Comparison of ENCODE assay signal across 18 cellular contexts in the genomic region with DNA sequence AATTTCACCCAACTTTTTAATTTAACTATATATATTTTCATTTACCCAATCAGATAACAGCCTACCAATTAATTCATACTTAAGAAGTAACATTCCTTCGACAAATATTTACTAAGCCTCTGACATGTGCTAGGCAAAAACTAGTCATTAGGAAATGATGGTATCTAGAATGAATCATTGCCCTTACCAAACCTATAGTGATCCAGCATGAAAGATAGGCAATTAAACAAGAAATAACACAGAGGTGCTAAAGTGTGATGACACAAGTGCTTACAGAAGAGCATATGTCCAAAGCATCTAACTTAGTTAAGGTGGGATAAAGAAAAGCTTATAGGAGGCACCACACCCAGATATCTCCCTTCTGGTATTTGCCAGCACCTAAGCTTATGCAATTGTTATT.
DNase-seq lines count a peak whose midpoint lies in the region; ATAC-seq, FAIRE-seq and TF ChIP-seq lines count a peak whose summit lies in the region.
"Had no signal": no experiment of that assay in that cellular context is flagged by ENCODE, and none has a peak within 500 bp of the region (broad histone marks: within the 10 kb centered on the region; RNA-seq: fewer than 3 reads in every experiment).

No MANE protein-coding gene starts in this region.

- intact Hi-C loops in endothelial cell of umbilical vein (cut with micrococcal nuclease) = no loop called here
- intact Hi-C loops in HepG2 (cut with micrococcal nuclease; ENCODE audit: unreplicated experiment) = no loop called here

- H3K9me1 ChIP-seq in endothelial cell of umbilical vein (replicated peaks; ENCODE audit: control insufficient read depth, extremely low read depth, insufficient read depth, low read length) = no peaks in the 10 kb centered on the region

- in situ Hi-C loops in HepG2 (cut with HindIII; ENCODE audit: extremely low pct_ligation_motif_present, low pct_unique_long_range_greater_than_20kb) = no loop called here

- H3K27ac Mint-ChIP-seq in chondrocyte (ENCODE audit: unreplicated experiment) = no peak overlapping the region

- no peaks in the 10 kb centered on the region for H3K79me2 ChIP-seq in endothelial cell of umbilical vein (ENCODE audit: control insufficient read depth, insufficient read depth, low read length)
- no peaks in the 10 kb centered on the region for H3K79me2 ChIP-seq in HepG2 (ENCODE audit: insufficient read depth, low read length)

- POLR2A ChIA-PET in endothelial cell of umbilical vein (lab: Charles Lee) (no interaction called here), HepG2 (lab: Yijun Ruan, JAX) (no interaction called here)

- ATAC-seq in HG03175 (IDR thresholded peaks at IDR 0.05; ENCODE audit: unreplicated experiment) (no peak), HepG2 (no peak)
- ATAC-seq: GM12878 had no signal

- DNase-seq in HCEC 1CT (peak; percentile 48), NCI-H82 (lab: John Stamatoyannopoulos, UW) (peak; percentile 96), endothelial cell of umbilical vein (ENCODE audit: low read depth, low spot score) (peak; percentile 70), renal cortical epithelial cell (ENCODE audit: low read depth) (peak; percentile 41), chondrocyte (ENCODE audit: low spot score) (no peak), HepG2 (ENCODE audit: low spot score) (no peak)
- DNase-seq: KG1, NCI-H1092, NCI-H187, NCI-H748 treated with DMSO at 0.1 percent for 48 hours, Peyer's patch, SHP77 treated with DMSO at 0.1 percent for 48 hours had no signal

- no peak overlapping the region for H3K4me3 ChIP-seq in endothelial cell of umbilical vein (replicated peaks in 1 of 3; ENCODE audit: insufficient read depth in 1 of 3, low read depth in 1 of 3, low read length in 3 of 3)
- H3K4me3 ChIP-seq in HepG2 (replicated peaks in 1 of 3; ENCODE audit: insufficient read depth in 1 of 3, low read depth in 2 of 3, low read length in 3 of 3) = no peak overlapping the region
- H3K4me3 ChIP-seq: BLaER1 treated with 17β-estradiol and CSF1 and Interleukin-3, amounts not matched to agents 10 nM and 100 nM; GM12878; HAP-1; Peyer's patch had no signal

- no peaks in the 10 kb centered on the region for H3K9me3 Mint-ChIP-seq in chondrocyte (ENCODE audit: low read depth)

- no peak overlapping the region for H3K4me2 ChIP-seq in endothelial cell of umbilical vein (ENCODE audit: insufficient read depth, low read length)
- no peak overlapping the region for H3K4me2 ChIP-seq in HepG2 (ENCODE audit: low read depth, low read length)
- H3K4me2 ChIP-seq: BLaER1 treated with 17β-estradiol and CSF1 and Interleukin-3, amounts not matched to agents 10 nM and 100 nM had no signal

- CTCF ChIA-PET in endothelial cell of umbilical vein (lab: Charles Lee) = no interaction called here
- CTCF ChIA-PET in HepG2 (lab: Yijun Ruan, JAX; ENCODE audit: low intra/inter-chr PET ratio, low total read pairs) = no interaction called here

- H3K4me3 Mint-ChIP-seq in chondrocyte (ENCODE audit: unreplicated experiment) = no peak overlapping the region

- no peak for TF ChIP-seq POLR2A in endothelial cell of umbilical vein (IDR thresholded peaks at IDR 0.05; ENCODE audit: low read depth, low read length)
- TF ChIP-seq POLR2A in HepG2 (IDR thresholded peaks at IDR 0.05; ENCODE audit: insufficient read depth in 1 of 2, low read depth in 2 of 2, low read length in 2 of 2) = no peak

- H3K36me3 ChIP-seq in endothelial cell of umbilical vein (ENCODE audit: control insufficient read depth in 2 of 2, extremely low read depth in 1 of 2, insufficient read depth in 2 of 2, low read length in 2 of 2) (no peaks in the 10 kb centered on the region), HepG2 (replicated peaks in 1 of 2; ENCODE audit: control insufficient read depth in 1 of 2, insufficient read depth in 2 of 2, low read length in 2 of 2) (no peaks in the 10 kb centered on the region)
- H3K36me3 ChIP-seq: BLaER1 treated with 17β-estradiol and CSF1 and Interleukin-3, amounts not matched to agents 10 nM and 100 nM; HAP-1; Peyer's patch had no signal

- H3K4me1 Mint-ChIP-seq in chondrocyte (ENCODE audit: low read depth) = peaks cover 11% of the 10 kb centered on the region

- TF ChIP-seq EP300 in HepG2 (IDR thresholded peaks at IDR 0.05; ENCODE audit: low read depth in 2 of 2, low read length in 2 of 2) = no peak
- TF ChIP-seq EP300 in HepG2 (CRISPR knock-in tag; IDR thresholded peaks at IDR 0.05; ENCODE audit: borderline replicate concordance) = no peak

- no peaks in the 10 kb centered on the region for H3K27me3 Mint-ChIP-seq in chondrocyte (ENCODE audit: low read depth)

- no peak for FAIRE-seq in endothelial cell of umbilical vein (lab: Jason Lieb, UNC)
- no peak for FAIRE-seq in HepG2 (lab: Jason Lieb, UNC)
- FAIRE-seq: GM12878, GM18507 had no signal

- H2AFZ ChIP-seq in endothelial cell of umbilical vein (ENCODE audit: low read depth, low read length) = no peak overlapping the region
- H2AFZ ChIP-seq in HepG2 (ENCODE audit: low read length) = no peak overlapping the region

- BruUV-seq in endothelial cell of umbilical vein (replicated peaks; lab: Mats Ljungman, UMichigan) = no TSS peak
- no TSS peak for BruUV-seq in HepG2 (replicated peaks; lab: Mats Ljungman, UMichigan)

- no peak for TF ChIP-seq RAD21 in HepG2 (CRISPR knock-in tag; IDR thresholded peaks at IDR 0.05)

- no peaks in the 10 kb centered on the region for H3K36me3 Mint-ChIP-seq in chondrocyte (ENCODE audit: low read depth)

- dilution Hi-C loops in endothelial cell of umbilical vein (cut with MboI; ENCODE audit: extremely low pct_ligation_motif_present, low sequenced_read_pairs) = no loop called here

- WGBS in HepG2 (ENCODE audit: low lambda C conversion rate) = 48% methylated on average over 1 of the region's 1 CpG

- H3K4me1 ChIP-seq in endothelial cell of umbilical vein (ENCODE audit: control insufficient read depth, extremely low read depth, insufficient read depth, low read length) = peaks cover 48% of the 10 kb centered on the region
- no peaks in the 10 kb centered on the region for H3K4me1 ChIP-seq in HepG2 (ENCODE audit: insufficient read depth, low read length)
- H3K4me1 ChIP-seq: BLaER1 treated with 17β-estradiol and CSF1 and Interleukin-3, amounts not matched to agents 10 nM and 100 nM; Peyer's patch had no signal

- H3K9me3 ChIP-seq in endothelial cell of umbilical vein (replicated peaks; ENCODE audit: control insufficient read depth, insufficient read depth, low read length) (no peaks in the 10 kb centered on the region), HepG2 (ENCODE audit: low read length) (no peaks in the 10 kb centered on the region)
- H3K9me3 ChIP-seq: BLaER1 treated with 17β-estradiol and CSF1 and Interleukin-3, amounts not matched to agents 10 nM and 100 nM; HAP-1; Peyer's patch had no signal

- H3K27me3 ChIP-seq in endothelial cell of umbilical vein (ENCODE audit: control insufficient read depth in 2 of 2, insufficient read depth in 2 of 2, low read length in 2 of 2) = no peaks in the 10 kb centered on the region
- H3K27me3 ChIP-seq in HepG2 (ENCODE audit: control insufficient read depth in 1 of 2, insufficient read depth in 2 of 2, low read length in 2 of 2) = no peaks in the 10 kb centered on the region
- H3K27me3 ChIP-seq: BLaER1 treated with 17β-estradiol and CSF1 and Interleukin-3, amounts not matched to agents 10 nM and 100 nM; Peyer's patch had no signal

- H3K9ac ChIP-seq in endothelial cell of umbilical vein (replicated peaks; ENCODE audit: extremely low read depth, insufficient read depth, low read length) (no peak overlapping the region), HepG2 (ENCODE audit: insufficient read depth, low read depth, low read length) (no peak overlapping the region)
- H3K9ac ChIP-seq: BLaER1 treated with 17β-estradiol and CSF1 and Interleukin-3, amounts not matched to agents 10 nM and 100 nM had no signal

- H3K27ac ChIP-seq in endothelial cell of umbilical vein (ENCODE audit: insufficient read depth, low read depth, low read length) (peak overlapping the region; percentile 34), HepG2 (ENCODE audit: extremely low read length, insufficient read depth, low read length) (no peak overlapping the region)
- H3K27ac ChIP-seq: BLaER1 treated with 17β-estradiol and CSF1 and Interleukin-3, amounts not matched to agents 10 nM and 100 nM; HL-60; Peyer's patch had no signal

- no peaks in the 10 kb centered on the region for H4K20me1 ChIP-seq in endothelial cell of umbilical vein (replicated peaks; ENCODE audit: control insufficient read depth, extremely low read depth, insufficient read depth, low read length)
- H4K20me1 ChIP-seq in HepG2 (ENCODE audit: insufficient read depth, low read length) = no peaks in the 10 kb centered on the region
- H4K20me1 ChIP-seq: BLaER1 treated with 17β-estradiol and CSF1 and Interleukin-3, amounts not matched to agents 10 nM and 100 nM had no signal

- TF ChIP-seq CTCF in endothelial cell of umbilical vein (IDR thresholded peaks at IDR 0.05; ENCODE audit: extremely low read depth in 1 of 2, insufficient read depth in 1 of 2, low read depth in 1 of 2, low read length in 2 of 2) (no peak), chondrocyte (IDR thresholded peaks at IDR 0.05) (no peak), HepG2 (CRISPR knock-in tag; IDR thresholded peaks at IDR 0.05) (no peak)

TF ChIP-seq in endothelial cell of umbilical vein, 7 proteins besides CTCF, POLR2A, EP300 and RAD21 (continues in another document):
- TF ChIP-seq FOS (IDR thresholded peaks at IDR 0.05; ENCODE audit: borderline replicate concordance, insufficient read depth, low read length) (peak; percentile 89), POLR2AphosphoS5 (IDR thresholded peaks at IDR 0.05; ENCODE audit: insufficient read depth, low read depth, low read length) (no peak), GATA2 (IDR thresholded peaks at IDR 0.05; ENCODE audit: insufficient read depth, insufficient read length, low read depth, low read length) (peak; percentile 80), EZH2 (IDR thresholded peaks at IDR 0.05; ENCODE audit: borderline replicate concordance, low read depth, low read length, severe bottlenecking) (no peak)
- TF ChIP-seq, protein P1, sequence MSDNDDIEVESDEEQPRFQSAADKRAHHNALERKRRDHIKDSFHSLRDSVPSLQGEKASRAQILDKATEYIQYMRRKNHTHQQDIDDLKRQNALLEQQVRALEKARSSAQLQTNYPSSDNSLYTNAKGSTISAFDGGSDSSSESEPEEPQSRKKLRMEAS (IDR thresholded peaks at IDR 0.05; ENCODE audit: insufficient read depth, insufficient read length) = no peak

TF ChIP-seq in HepG2, 621 proteins besides CTCF, POLR2A, EP300 and RAD21 (continues in another document):
- TF ChIP-seq, protein P2, sequence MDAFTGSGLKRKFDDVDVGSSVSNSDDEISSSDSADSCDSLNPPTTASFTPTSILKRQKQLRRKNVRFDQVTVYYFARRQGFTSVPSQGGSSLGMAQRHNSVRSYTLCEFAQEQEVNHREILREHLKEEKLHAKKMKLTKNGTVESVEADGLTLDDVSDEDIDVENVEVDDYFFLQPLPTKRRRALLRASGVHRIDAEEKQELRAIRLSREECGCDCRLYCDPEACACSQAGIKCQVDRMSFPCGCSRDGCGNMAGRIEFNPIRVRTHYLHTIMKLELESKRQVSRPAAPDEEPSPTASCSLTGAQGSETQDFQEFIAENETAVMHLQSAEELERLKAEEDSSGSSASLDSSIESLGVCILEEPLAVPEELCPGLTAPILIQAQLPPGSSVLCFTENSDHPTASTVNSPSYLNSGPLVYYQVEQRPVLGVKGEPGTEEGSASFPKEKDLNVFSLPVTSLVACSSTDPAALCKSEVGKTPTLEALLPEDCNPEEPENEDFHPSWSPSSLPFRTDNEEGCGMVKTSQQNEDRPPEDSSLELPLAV (CRISPR knock-in tag; conservative IDR thresholded peaks at IDR 0.05; ENCODE audit: low read depth) = no peak

Comparison
In these comparisons a context has a peak if more than half of its experiments do, and no peak if none do; other contexts are left out.
1. DNase-seq: peak in HCEC 1CT (single experiment), NCI-H82 (single experiment), endothelial cell of umbilical vein (single experiment) and renal cortical epithelial cell (single experiment); none in chondrocyte (single experiment) and HepG2 (single experiment).